ENCODE assay signal across 14 cellular contexts in the genomic region with DNA sequence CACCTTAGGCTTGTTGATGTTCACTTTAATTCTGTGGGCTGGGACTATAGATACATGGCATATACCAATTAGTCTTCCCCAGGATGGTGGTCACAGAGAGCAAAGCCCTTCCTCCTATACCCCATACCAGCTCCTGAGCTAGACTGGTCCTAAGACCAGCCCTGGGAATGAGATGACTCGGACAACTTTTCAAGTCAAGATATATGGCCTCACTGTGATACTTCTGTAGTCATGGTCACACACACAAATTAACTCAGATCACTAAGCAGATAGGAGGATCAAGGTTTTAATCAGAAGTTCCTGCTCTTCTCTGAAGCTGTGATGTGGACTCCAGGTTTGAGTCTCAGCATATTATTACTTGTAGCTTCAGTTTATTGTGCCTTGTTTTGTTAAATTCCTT. TPM values are rescaled to one million over a fixed set of nuclear protein-coding genes. Genes with fewer than 3 reads are reported as not detected.
A peak's percentile ranks its signal among the peaks of the same experiment; 100 is the strongest.
DNase-seq lines count a peak whose midpoint lies in the region; ATAC-seq, FAIRE-seq and TF ChIP-seq lines count a peak whose summit lies in the region.
"Had no signal": no experiment of that assay in that cellular context is flagged by ENCODE, and none has a peak within 500 bp of the region (broad histone marks: within the 10 kb centered on the region; RNA-seq: fewer than 3 reads in every experiment).

No MANE protein-coding gene starts in this region.

- peak; percentile 52 to 68 for ATAC-seq in activated T-cell treated with anti-CD3 and anti-CD28 coated beads, Interleukin-2, amount 50 U/mL, for 72 hours (replicated peaks in 1 of 2)
- no peak for ATAC-seq in K562
- ATAC-seq: GM12878, HCT116 had no signal

- no peak overlapping the region for H3K4me2 ChIP-seq in K562 (ENCODE audit: insufficient read depth, low read length)

- H3K36me3 Mint-ChIP-seq in activated T-cell treated with anti-CD3 and anti-CD28 coated beads, Interleukin-2, amount 50 U/mL, for 72 hours (ENCODE audit: insufficient read depth in 2 of 2): peaks cover 16 to 28% of the 10 kb centered on the region in 2 donors
- peaks cover 44% of the 10 kb centered on the region for H3K36me3 Mint-ChIP-seq in HFFc6 (ENCODE audit: low read depth)

- no peaks in the 10 kb centered on the region for H3K27me3 Mint-ChIP-seq in activated T-cell treated with anti-CD3 and anti-CD28 coated beads, Interleukin-2, amount 50 U/mL, for 72 hours (ENCODE audit: low read depth)
- H3K27me3 Mint-ChIP-seq in HFFc6 (ENCODE audit: insufficient read depth): no peaks in the 10 kb centered on the region
- H3K27me3 Mint-ChIP-seq: CD8-positive, alpha-beta memory T cell had no signal

- H3K9ac ChIP-seq in K562 (ENCODE audit: insufficient read depth in 1 of 2, low read depth in 2 of 2, low read length in 2 of 2): no peak overlapping the region
- H3K9ac ChIP-seq: GM23248 had no signal

- no peak overlapping the region for H3K4me3 Mint-ChIP-seq in activated T-cell treated with anti-CD3 and anti-CD28 coated beads, Interleukin-2, amount 50 U/mL, for 72 hours
- H3K4me3 Mint-ChIP-seq in HFFc6: no peak overlapping the region
- H3K4me3 Mint-ChIP-seq: CD14-positive monocyte; CD8-positive, alpha-beta memory T cell had no signal

- CTCF ChIA-PET in K562 (lab: Yijun Ruan, JAX; ENCODE audit: low intra/inter-chr PET ratio): no interaction called here

- no peak for TF ChIP-seq RAD21 in K562 (CRISPR knock-in tag; conservative IDR thresholded peaks at IDR 0.05 in 1 of 2, IDR thresholded peaks at IDR 0.05 in 1 of 2)

- H3K9me3 Mint-ChIP-seq in activated T-cell treated with anti-CD3 and anti-CD28 coated beads, Interleukin-2, amount 50 U/mL, for 72 hours: no peaks in the 10 kb centered on the region
- H3K9me3 Mint-ChIP-seq in HFFc6: no peaks in the 10 kb centered on the region
- H3K9me3 Mint-ChIP-seq: CD14-positive monocyte; CD8-positive, alpha-beta memory T cell had no signal

- in situ Hi-C loops in K562 (cut with MboI): no loop called here

- intact Hi-C loops in K562 (cut with micrococcal nuclease): no loop called here

- WGBS in K562 (ENCODE audit: insufficient coverage, low coverage, missing lambda C conversion rate): 71% methylated on average over 1 of the region's 1 CpG

- TF ChIP-seq POLR2A in K562 (conservative IDR thresholded peaks at IDR 0.05): no peak

- FAIRE-seq in K562 (lab: Jason Lieb, UNC): no peak
- FAIRE-seq: GM12878, GM18507, H54 had no signal

- H3K4me1 Mint-ChIP-seq in activated T-cell treated with anti-CD3 and anti-CD28 coated beads, Interleukin-2, amount 50 U/mL, for 72 hours (ENCODE audit: low read depth): peaks cover 11% of the 10 kb centered on the region
- H3K4me1 Mint-ChIP-seq in HFFc6 (ENCODE audit: low read depth): peaks cover 35% of the 10 kb centered on the region
- H3K4me1 Mint-ChIP-seq: CD14-positive monocyte had no signal

- no peak for TF ChIP-seq EP300 in K562 (IDR thresholded peaks at IDR 0.05; ENCODE audit: low read length)

- H2AFZ ChIP-seq in K562 (ENCODE audit: low read depth, low read length): no peak overlapping the region
- H2AFZ ChIP-seq: GM23248 had no signal

- H3K9me1 ChIP-seq in K562 (ENCODE audit: control insufficient read depth, insufficient read depth, low read length): no peaks in the 10 kb centered on the region

- POLR2A ChIA-PET in K562 (lab: Yijun Ruan, JAX): interaction anchor here (1.7 kb wide), 1 partner anchor 13 kb away, joined by 4 read pairs; no protein-coding TSS in a partner anchor

- BruUV-seq in K562 (replicated peaks; lab: Mats Ljungman, UMichigan): no TSS peak

- no peaks in the 10 kb centered on the region for H3K9me3 ChIP-seq in K562 (replicated peaks; ENCODE audit: control insufficient read depth, insufficient read depth, low read depth, low read length)
- H3K9me3 ChIP-seq: Caco-2 had no signal

- peaks cover 75% of the 10 kb centered on the region; the same call in 2 of the 3 replicates for H3K36me3 ChIP-seq in K562 (ENCODE audit: control insufficient read depth, insufficient read depth, low read length)

- H3K79me2 ChIP-seq in K562 (ENCODE audit: control insufficient read depth, insufficient read depth, low read length): no peaks in the 10 kb centered on the region; the same call in 2 of the 3 replicates

- H3K4me3 ChIP-seq in K562: no peak overlapping the region
- H3K4me3 ChIP-seq: GM12878, GM23248 had no signal

- no peaks in the 10 kb centered on the region for H4K20me1 ChIP-seq in K562 (replicated peaks; ENCODE audit: control insufficient read depth, insufficient read depth, low read length)

- H3K4me1 ChIP-seq in K562 (replicated peaks in 1 of 2; ENCODE audit: control insufficient read depth in 2 of 2, insufficient read depth in 2 of 2, low read length in 2 of 2): no peaks in the 10 kb centered on the region
- H3K4me1 ChIP-seq: Caco-2 had no signal

- DNase-seq in activated T-cell treated with anti-CD3 and anti-CD28 coated beads, Interleukin-2, amount 50 U/mL, for 72 hours: no peak
- DNase-seq in activated T-cell treated with anti-CD3 and anti-CD28 coated beads, Interleukin-2, amount 50 U/mL, for 1 hour: no peak
- DNase-seq in HFFc6 (peak; percentile 43), K562 (ENCODE audit: extremely low read depth in 1 of 4, low spot score in 3 of 4) (no peak), GF-D8 (lab: John Stamatoyannopoulos, UW) (no peak), NCI-H2081 (lab: John Stamatoyannopoulos, UW) (no peak)
- DNase-seq: Caco-2; CD8-positive, alpha-beta memory T cell; GM23248 had no signal

- peak overlapping the region; percentile 70 for H3K27ac Mint-ChIP-seq in activated T-cell treated with anti-CD3 and anti-CD28 coated beads, Interleukin-2, amount 50 U/mL, for 72 hours
- H3K27ac Mint-ChIP-seq in HFFc6: peak overlapping the region; percentile 33; the same call in 1 of the 2 replicates

- H3K27me3 ChIP-seq in K562 (ENCODE audit: control insufficient read depth in 2 of 2, insufficient read depth in 2 of 2, low read length in 2 of 2): no peaks in the 10 kb centered on the region

- TF ChIP-seq CTCF in HFFc6 (IDR thresholded peaks at IDR 0.05): no peak
- TF ChIP-seq CTCF in K562 (IDR thresholded peaks at IDR 0.05 in 2 of 3, conservative IDR thresholded peaks at IDR 0.05 in 1 of 3; ENCODE audit: insufficient read depth in 2 of 3, low read depth in 1 of 3, low read length in 3 of 3): no peak

- H3K27ac ChIP-seq in K562 (ENCODE audit: extremely low read depth, low read depth, low read length): no peak overlapping the region
- H3K27ac ChIP-seq: GM23248 had no signal

TF ChIP-seq in K562, 482 proteins besides CTCF, POLR2A, EP300 and RAD21 (continues in another document):
- TF ChIP-seq NUFIP1 (IDR thresholded peaks at IDR 0.05; ENCODE audit: partially characterized antibody) (no peak), POLR2AphosphoS5 (IDR thresholded peaks at IDR 0.05; ENCODE audit: control insufficient read depth, insufficient read depth, low read depth, low read length) (no peak), EGR1 (conservative IDR thresholded peaks at IDR 0.05) (no peak), C11orf30 (IDR thresholded peaks at IDR 0.05; ENCODE audit: low read depth) (no peak)
- TF ChIP-seq, protein P1, sequence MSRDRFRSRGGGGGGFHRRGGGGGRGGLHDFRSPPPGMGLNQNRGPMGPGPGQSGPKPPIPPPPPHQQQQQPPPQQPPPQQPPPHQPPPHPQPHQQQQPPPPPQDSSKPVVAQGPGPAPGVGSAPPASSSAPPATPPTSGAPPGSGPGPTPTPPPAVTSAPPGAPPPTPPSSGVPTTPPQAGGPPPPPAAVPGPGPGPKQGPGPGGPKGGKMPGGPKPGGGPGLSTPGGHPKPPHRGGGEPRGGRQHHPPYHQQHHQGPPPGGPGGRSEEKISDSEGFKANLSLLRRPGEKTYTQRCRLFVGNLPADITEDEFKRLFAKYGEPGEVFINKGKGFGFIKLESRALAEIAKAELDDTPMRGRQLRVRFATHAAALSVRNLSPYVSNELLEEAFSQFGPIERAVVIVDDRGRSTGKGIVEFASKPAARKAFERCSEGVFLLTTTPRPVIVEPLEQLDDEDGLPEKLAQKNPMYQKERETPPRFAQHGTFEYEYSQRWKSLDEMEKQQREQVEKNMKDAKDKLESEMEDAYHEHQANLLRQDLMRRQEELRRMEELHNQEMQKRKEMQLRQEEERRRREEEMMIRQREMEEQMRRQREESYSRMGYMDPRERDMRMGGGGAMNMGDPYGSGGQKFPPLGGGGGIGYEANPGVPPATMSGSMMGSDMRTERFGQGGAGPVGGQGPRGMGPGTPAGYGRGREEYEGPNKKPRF (IDR thresholded peaks at IDR 0.05; ENCODE audit: low read depth, low read length): no peak

RNA-seq across cellular contexts. Expression of a gene that starts 53.1 kb away (rescaled TPM):
- 10 to 100 TPM; 22.5 to 25.1 TPM for total RNA-seq in activated T-cell treated with anti-CD3 and anti-CD28 coated beads, Interleukin-2, amount 50 U/mL, for 72 hours
- total RNA-seq in HFFc6 (2021; fragmentation: NEBNext Ultra II Directional; extraction: Animal tissue kit (Norgen Biotek cat#: 25700)): 10 to 100 TPM; 21.6 to 29.9 (median 27.3) TPM
- total RNA-seq in K562 (2011; cell fraction: chromatin; rRNA removed; ENCODE audit: low replicate concordance): 5.1 and 25.0 TPM in 2 replicates
- total RNA-seq in K562 (2011; cell fraction: nucleolus; rRNA removed): 3.5 and 4.9 TPM in 2 replicates
- total RNA-seq in K562 (2011; cell fraction: nucleoplasm; rRNA removed): 8.1 and 11.5 TPM in 2 replicates
- 24.0 and 39.9 TPM in 2 replicates for total RNA-seq in K562 (2014; rRNA removed)
- 40.0 and 43.5 TPM in 2 replicates for total RNA-seq in K562 (2014; rRNA removed; fragmentation: Illumina TruSeq; extraction: Trizol)
- total RNA-seq in K562 (2015; rRNA removed; fragmentation: Illumina TruSeq; extraction: Trizol): 37.4 and 39.0 TPM in 2 replicates
- total RNA-seq in K562 (2021): 21.6 and 23.4 TPM in 2 replicates
- 10.6 and 14.9 TPM in 2 replicates for polyA plus RNA-seq in K562 (2011; rRNA removed)
- 1.9 and 3.7 TPM in 2 replicates for polyA plus RNA-seq in K562 (2011; cell fraction: cytosol; rRNA removed)
- polyA plus RNA-seq in K562 (2011; cell fraction: nucleus; rRNA removed): 5.5 and 6.3 TPM in 2 replicates
- 15.6 and 19.0 TPM in 2 replicates for polyA plus RNA-seq in K562 (2012)
- 21.3 and 26.4 TPM in 2 replicates for polyA plus RNA-seq in K562 (2014; fragmentation: Illumina TruSeq; extraction: Trizol)
- polyA plus RNA-seq in K562 (2014; fragmentation: Nextera tagmentation; extraction: Ambion mirVana): 1 to 10 TPM; 8.2 to 9.2 TPM
- polyA plus RNA-seq in K562 (2014; rRNA removed): 12.7 and 15.5 TPM in 2 replicates
- polyA minus RNA-seq in K562 (2011; rRNA and poly(A)+ RNA removed): 32.3 and 40.0 TPM in 2 replicates
- polyA minus RNA-seq in K562 (2011; cell fraction: cytosol; rRNA and poly(A)+ RNA removed): 19.4 and 19.6 TPM in 2 replicates
- 6.3 and 13.2 TPM in 2 replicates for polyA minus RNA-seq in K562 (2011; cell fraction: nucleus; rRNA and poly(A)+ RNA removed)
